15 cellular contexts compared by ENCODE assay signal in the genomic region with DNA sequence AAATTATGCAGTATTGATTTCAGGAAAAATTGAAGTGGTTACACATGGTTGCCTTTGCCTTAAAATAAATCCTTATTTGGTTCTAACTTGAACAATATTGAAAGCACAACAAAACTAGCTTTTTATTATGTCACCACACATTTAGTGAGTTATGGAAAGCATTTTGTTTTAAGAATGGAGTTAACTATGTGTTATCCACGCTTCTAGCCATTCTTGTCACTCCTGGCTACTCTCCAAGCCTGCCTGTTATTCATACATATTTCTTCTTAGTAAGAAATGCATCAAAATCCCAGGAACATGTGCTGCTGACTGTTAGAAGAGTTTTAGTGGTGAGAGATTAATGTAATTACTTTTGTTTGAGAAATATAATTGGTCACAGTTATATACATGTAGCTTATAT.
DNase-seq lines count a peak whose midpoint lies in the region; ATAC-seq and TF ChIP-seq lines count a peak whose summit lies in the region.
"Had no signal": no experiment of that assay in that cellular context is flagged by ENCODE, and none has a peak within 500 bp of the region (broad histone marks: within the 10 kb centered on the region; RNA-seq: fewer than 3 reads in every experiment).

No MANE protein-coding gene starts in this region.

- H3K4me3 ChIP-seq in SK-N-MC (peak overlapping the region; percentile 35), fibroblast of lung (replicated peaks in 1 of 4; ENCODE audit: control extremely low read depth in 1 of 4, insufficient read depth in 1 of 4, low read depth in 3 of 4, low read length in 4 of 4) (no peak overlapping the region)
- H3K4me3 ChIP-seq: cardiac muscle cell, ovary had no signal

- H2AFZ ChIP-seq in fibroblast of lung (ENCODE audit: low read length): no peak overlapping the region

- H3K27me3 ChIP-seq in fibroblast of lung (ENCODE audit: control insufficient read depth, insufficient read depth, low read length): no peaks in the 10 kb centered on the region
- H3K27me3 ChIP-seq: cardiac muscle cell, ovary had no signal

- DNase-seq in EL (peak; percentile 87), SK-N-MC (ENCODE audit: low read depth, low spot score) (peak; percentile 71), fibroblast of lung (ENCODE audit: low read depth in 2 of 2) (peak; percentile 70 to 86), renal cortical epithelial cell (ENCODE audit: low read depth) (peak; percentile 18), pons (ENCODE audit: low spot score) (no peak), NCI-H1092 (lab: John Stamatoyannopoulos, UW) (no peak)
- no peak for DNase-seq in activated T-cell treated with anti-CD3 and anti-CD28 coated beads, Interleukin-2, amount 50 U/mL, for 48 hours
- DNase-seq: activated CD4-positive, alpha-beta T cell treated with anti-CD3 and anti-CD28 coated beads for 36 hours; CD8-positive, alpha-beta memory T cell; NCI-H1436; ovary; stimulated activated CD4-positive, alpha-beta T cell treated with anti-CD3 and anti-CD28 coated beads, Interleukin-1b, Interleukin-23, amount 100 ng/mL, for 48 hours; stimulated activated naive CD4-positive, alpha-beta T cell treated with Interleukin-2 at 50 U/mL for 16 hours had no signal

- no peaks in the 10 kb centered on the region for H3K79me2 ChIP-seq in fibroblast of lung (ENCODE audit: control insufficient read depth, insufficient read depth, low read length)

- no peak for ATAC-seq in HG02840 (IDR thresholded peaks at IDR 0.05; ENCODE audit: low FRiP score, unreplicated experiment)
- ATAC-seq: activated CD4-positive, alpha-beta T cell treated with anti-CD3 and anti-CD28 coated beads for 36 hours had no signal

- H3K9me3 ChIP-seq in SK-N-MC (ENCODE audit: low read depth, low read length) (peaks cover 5% of the 10 kb centered on the region; the same call in 1 of the 2 replicates), fibroblast of lung (ENCODE audit: control insufficient read depth, insufficient read depth, low read depth, low read length) (no peaks in the 10 kb centered on the region)
- H3K9me3 ChIP-seq: ovary had no signal

- no peak overlapping the region for H3K4me2 ChIP-seq in fibroblast of lung (ENCODE audit: extremely low read depth, insufficient read depth, low read length)

- no peak for TF ChIP-seq CTCF in fibroblast of lung (conservative IDR thresholded peaks at IDR 0.05 in 1 of 2, IDR thresholded peaks at IDR 0.05 in 1 of 2; ENCODE audit: low read depth in 1 of 2, low read length in 2 of 2)

- H3K9ac ChIP-seq in SK-N-MC (ENCODE audit: insufficient read length): peak overlapping the region; percentile 49
- no peak overlapping the region for H3K9ac ChIP-seq in fibroblast of lung (ENCODE audit: insufficient read depth, low read length)

- H3K27ac ChIP-seq in SK-N-MC: peak overlapping the region; percentile 94
- no peak overlapping the region for H3K27ac ChIP-seq in fibroblast of lung (ENCODE audit: insufficient read depth, low read length)
- H3K27ac ChIP-seq: cardiac muscle cell, ovary had no signal

- no peaks in the 10 kb centered on the region for H4K20me1 ChIP-seq in fibroblast of lung (ENCODE audit: control insufficient read depth, extremely low read depth, insufficient read depth, low read length)

- H3K36me3 ChIP-seq in SK-N-MC (ENCODE audit: insufficient read depth, low read length) (peaks cover 32% of the 10 kb centered on the region), fibroblast of lung (ENCODE audit: control insufficient read depth, insufficient read depth, low read length) (no peaks in the 10 kb centered on the region)
- H3K36me3 ChIP-seq: cardiac muscle cell, ovary had no signal

- H3K4me1 ChIP-seq in fibroblast of lung (ENCODE audit: control insufficient read depth, extremely low read depth, insufficient read depth, low read length): peaks cover 13% of the 10 kb centered on the region

Comparison
In these comparisons a context has a peak if more than half of its experiments do, and no peak if none do; other contexts are left out.
1. DNase-seq: peak in EL (single experiment), SK-N-MC (single experiment), fibroblast of lung (2 of 2) and renal cortical epithelial cell (single experiment); none in activated T-cell treated with anti-CD3 and anti-CD28 coated beads, Interleukin-2, amount 50 U/mL, for 48 hours (0 of 2), pons (single experiment) and NCI-H1092 (single experiment).